18 cellular contexts compared by ENCODE assay signal in the genomic region with DNA sequence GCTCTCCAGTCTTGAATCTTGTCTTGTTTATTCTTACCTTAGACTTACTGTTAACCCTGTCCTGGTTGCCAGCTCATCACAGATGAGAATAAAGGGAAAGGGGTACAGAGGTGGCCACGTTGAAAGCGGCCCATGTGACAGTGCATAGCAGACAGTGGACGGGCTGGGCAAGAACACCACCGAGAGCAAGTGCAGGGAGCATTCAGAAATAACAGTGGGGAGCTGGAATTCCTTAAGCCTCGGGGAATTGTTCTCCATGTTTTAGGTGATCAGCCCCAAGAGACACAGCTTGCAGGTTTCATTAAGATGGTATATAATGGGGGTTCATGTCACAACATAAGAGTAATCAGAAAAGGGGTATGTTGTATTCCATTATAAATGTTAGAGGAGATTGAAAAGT.
"Had no signal": no experiment of that assay in that cellular context is flagged by ENCODE, and none has a peak within 500 bp of the region (broad histone marks: within the 10 kb centered on the region; RNA-seq: fewer than 3 reads in every experiment).

No MANE protein-coding gene starts in this region.

- H3K4me1 ChIP-seq: vagina had no signal

- H3K9me3 Mint-ChIP-seq: activated T-cell treated with anti-CD3 and anti-CD28 coated beads, Interleukin-2, amount 50 U/mL, for 4 hours; memory B cell; stimulated activated naive CD8-positive, alpha-beta T cell treated with anti-CD3 and anti-CD28 coated beads, Interleukin-15, Interleukin-2, amounts not matched to agents 100 ng/mL and 50 ng/mL, for 24 hours had no signal

- DNase-seq: activated CD4-positive, alpha-beta T cell treated with anti-CD3 and anti-CD28 coated beads, Interleukin-2, amount 50 U/mL, for 48 hours; activated gamma-delta T cell treated with Interleukin-2 at 50 U/mL for 16 hours; activated naive CD8-positive, alpha-beta T cell treated with anti-CD3 and anti-CD28 coated beads, Interleukin-2, amount 10 ng/mL, durations not matched to agents 7 days and 5 days; activated T-cell treated with anti-CD3 and anti-CD28 coated beads, Interleukin-2, amount 50 U/mL, for 4 hours; aorta; islet precursor cell; stimulated activated CD4-positive, alpha-beta T cell treated with anti-CD3 and anti-CD28 coated beads, Interleukin-4, amount 100 ng/mL, for 1 hour; stimulated activated CD8-positive, alpha-beta memory T cell treated with anti-CD3 and anti-CD28 coated beads, Interleukin-4, amount 100 ng/mL, for 48 hours; T-helper 17 cell had no signal

- H3K9me3 ChIP-seq: esophagus muscularis mucosa, thoracic aorta, vagina had no signal

- FAIRE-seq: bronchial epithelial cell had no signal

- H3K27me3 Mint-ChIP-seq: activated naive CD8-positive, alpha-beta T cell treated with anti-CD3 and anti-CD28 coated beads, Interleukin-2, amount 10 ng/mL, durations not matched to agents 7 days and 5 days; memory B cell; stimulated activated naive CD8-positive, alpha-beta T cell treated with anti-CD3 and anti-CD28 coated beads, Interleukin-15, Interleukin-2, amounts not matched to agents 100 ng/mL and 50 ng/mL, for 24 hours; T-helper 17 cell had no signal

- H3K4me3 Mint-ChIP-seq: activated naive CD8-positive, alpha-beta T cell treated with anti-CD3 and anti-CD28 coated beads, Interleukin-2, amount 10 ng/mL, durations not matched to agents 7 days and 5 days; activated T-cell treated with anti-CD3 and anti-CD28 coated beads, Interleukin-2, amount 50 U/mL, for 4 hours; memory B cell; nephron; stimulated activated naive CD8-positive, alpha-beta T cell treated with anti-CD3 and anti-CD28 coated beads, Interleukin-15, Interleukin-2, amounts not matched to agents 100 ng/mL and 50 ng/mL, for 24 hours; T-helper 17 cell had no signal

- H3K36me3 ChIP-seq: thoracic aorta had no signal

- H3K27me3 ChIP-seq: esophagus muscularis mucosa, vagina had no signal

- H3K27ac ChIP-seq: esophagus muscularis mucosa, thoracic aorta, vagina had no signal

- ATAC-seq: activated CD4-positive, CD25-positive, alpha-beta regulatory T cell treated with anti-CD3 and anti-CD28 coated beads, Interleukin-2, amount 50 U/mL, for 24 hours; activated T-cell treated with anti-CD3 and anti-CD28 coated beads, Interleukin-2, amount 50 U/mL, for 4 hours; left lobe of liver; T-helper 17 cell had no signal

- H3K27ac Mint-ChIP-seq: activated naive CD8-positive, alpha-beta T cell treated with anti-CD3 and anti-CD28 coated beads, Interleukin-2, amount 10 ng/mL, durations not matched to agents 7 days and 5 days; stimulated activated naive CD8-positive, alpha-beta T cell treated with anti-CD3 and anti-CD28 coated beads, Interleukin-15, Interleukin-2, amounts not matched to agents 100 ng/mL and 50 ng/mL, for 24 hours had no signal

- H3K4me3 ChIP-seq: esophagus muscularis mucosa, thoracic aorta, vagina had no signal
